1 cellular context compared by ENCODE assay signal in the genomic region with DNA sequence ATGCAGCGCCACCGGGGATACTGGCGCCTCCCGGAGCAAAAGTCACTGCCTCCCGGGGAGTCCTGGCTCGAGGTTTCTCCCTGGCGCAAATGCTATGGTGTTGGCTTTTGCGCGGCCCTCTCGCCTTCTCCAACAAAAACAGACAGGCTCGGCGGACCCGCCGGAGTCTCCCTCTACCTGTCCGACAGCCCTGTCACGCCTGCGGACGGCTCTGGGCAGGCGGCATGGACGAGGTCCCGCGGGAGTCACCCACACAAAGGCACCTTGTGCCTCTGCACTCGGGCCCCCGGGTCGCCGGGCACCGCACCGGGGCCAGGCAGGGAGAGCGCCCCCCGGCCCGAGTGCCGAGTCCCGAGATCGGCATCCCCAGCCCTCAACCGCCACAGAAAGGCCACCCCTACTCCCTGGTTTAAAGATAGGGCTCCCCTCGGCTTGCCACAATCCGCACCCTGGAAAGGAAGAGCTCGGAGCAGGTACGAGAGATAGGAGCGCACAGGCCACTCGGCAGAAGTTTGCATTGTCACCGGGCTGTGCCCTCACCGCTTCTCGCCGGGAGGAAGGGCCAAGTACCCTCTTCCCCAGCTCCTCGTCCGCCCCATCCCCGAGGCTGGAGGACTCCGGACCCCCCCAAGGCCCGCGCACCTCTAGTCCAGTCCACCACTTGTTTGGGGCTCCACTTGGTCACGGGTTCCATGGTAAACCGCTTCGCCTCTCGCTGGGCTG.
A peak's percentile ranks its signal among the peaks of the same experiment; 100 is the strongest.
TF ChIP-seq lines count a peak whose summit lies in the region.

No MANE protein-coding gene starts in this region.

TF ChIP-seq in H1, 55 proteins besides CTCF, POLR2A, EP300 and RAD21:
- no peak for TF ChIP-seq EGR1 (IDR thresholded peaks at IDR 0.05; ENCODE audit: borderline replicate concordance, low read depth, low read length)
- TF ChIP-seq, protein P1, sequence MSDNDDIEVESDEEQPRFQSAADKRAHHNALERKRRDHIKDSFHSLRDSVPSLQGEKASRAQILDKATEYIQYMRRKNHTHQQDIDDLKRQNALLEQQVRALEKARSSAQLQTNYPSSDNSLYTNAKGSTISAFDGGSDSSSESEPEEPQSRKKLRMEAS (IDR thresholded peaks at IDR 0.05), result peak; percentile 78
- TF ChIP-seq YY1 (IDR thresholded peaks at IDR 0.05; ENCODE audit: low read depth, low read length), result 0 out of 2 replicates have a peak, but pooled peaks have one; percentile 1
- TF ChIP-seq CHD7 (IDR thresholded peaks at IDR 0.05; ENCODE audit: insufficient replicate concordance, low read length), result no peak
- no peak for TF ChIP-seq FOSL1 (IDR thresholded peaks at IDR 0.05; ENCODE audit: insufficient read depth, low read depth, low read length)
- peak; percentile 61 for TF ChIP-seq SUZ12 (IDR thresholded peaks at IDR 0.05; ENCODE audit: low read length)
- peak; percentile 27; the same call in 1 of the 2 replicates for TF ChIP-seq RBBP5 (IDR thresholded peaks at IDR 0.05; ENCODE audit: borderline replicate concordance, low read depth, low read length)
- peak; percentile 73 for TF ChIP-seq E2F6 (IDR thresholded peaks at IDR 0.05)
- TF ChIP-seq KDM4A (IDR thresholded peaks at IDR 0.05; ENCODE audit: low read depth, low read length, severe bottlenecking), result peak; percentile 59
